In genomic region chr22:42013385-42013784, GRCh38 we compare ENCODE assay signal across 9 cellular contexts.
"Had no signal": no experiment of that assay in that cellular context is flagged by ENCODE, and none has a peak within 500 bp of the region (broad histone marks: within the 10 kb centered on the region; RNA-seq: fewer than 3 reads in every experiment).

No MANE protein-coding gene starts in this region.

- ATAC-seq: activated CD4-positive, alpha-beta T cell treated with anti-CD3 and anti-CD28 coated beads for 36 hours; activated CD4-positive, CD25-positive, alpha-beta regulatory T cell treated with anti-CD3 and anti-CD28 coated beads, Interleukin-2, amount 50 U/mL, for 24 hours; activated CD8-positive, alpha-beta memory T cell treated with anti-CD3 and anti-CD28 coated beads, Interleukin-2, amount 10 ng/mL, durations not matched to agents 7 days and 5 days; activated CD8-positive, alpha-beta T cell treated with anti-CD3 and anti-CD28 coated beads for 36 hours; activated CD8-positive, alpha-beta T cell treated with anti-CD3 and anti-CD28 coated beads, Interleukin-2, amount 10 ng/mL, durations not matched to agents 7 days and 5 days; T-helper 17 cell; WTC11 had no signal

- H3K27ac ChIP-seq: VCaP, WERI-Rb-1 had no signal

- H3K36me3 ChIP-seq: WERI-Rb-1 had no signal
